ENCODE assay signal across 22 cellular contexts in genomic region chr9:15147471-15147870, GRCh38.
DNase-seq lines count a peak whose midpoint lies in the region; ATAC-seq and TF ChIP-seq lines count a peak whose summit lies in the region.
"Had no signal": no experiment of that assay in that cellular context is flagged by ENCODE, and none has a peak within 500 bp of the region (broad histone marks: within the 10 kb centered on the region; RNA-seq: fewer than 3 reads in every experiment).

No MANE protein-coding gene starts in this region.

- H3K4me2 ChIP-seq in osteoblast (ENCODE audit: insufficient read depth, low read length) = no peak overlapping the region
- H3K4me2 ChIP-seq: A549 had no signal

- 82 to 90% methylated on average over 3 of the region's 3 CpGs for WGBS in testis, 2 donors
- WGBS in psoas muscle, 3 donors = 54 to 61% (median 57%) methylated on average over 3 of the region's 3 CpGs
- WGBS in adrenal gland, 4 donors = 64 to 77% (median 65%) methylated on average over 3 of the region's 3 CpGs

- no peak overlapping the region for H2AFZ ChIP-seq in osteoblast (ENCODE audit: low read length)

- H3K9me3 ChIP-seq in osteoblast (ENCODE audit: low read depth, low read length) (no peaks in the 10 kb centered on the region), testis (no peaks in the 10 kb centered on the region), psoas muscle (no peaks in the 10 kb centered on the region), adrenal gland (replicated peaks in 1 of 3) (no peaks in the 10 kb centered on the region)
- H3K9me3 ChIP-seq: A549, Caco-2, HAP-1, SJSA1 had no signal

- H3K9me3 Mint-ChIP-seq in chondrocyte (ENCODE audit: low read depth) (no peaks in the 10 kb centered on the region), glutamatergic neuron (ENCODE audit: unreplicated experiment) (peaks cover 3% of the 10 kb centered on the region)
- H3K9me3 Mint-ChIP-seq: CD8-positive, alpha-beta T cell had no signal

- H3K27ac Mint-ChIP-seq in chondrocyte (ENCODE audit: unreplicated experiment) = peak overlapping the region; percentile 71
- peak overlapping the region; percentile 18 for H3K27ac Mint-ChIP-seq in glutamatergic neuron (ENCODE audit: unreplicated experiment)
- H3K27ac Mint-ChIP-seq: CD8-positive, alpha-beta T cell had no signal

- ATAC-seq in GM21515 (IDR thresholded peaks at IDR 0.05; ENCODE audit: unreplicated experiment) (no peak), psoas muscle (no peak)
- ATAC-seq: A549; CD8-positive, alpha-beta T cell had no signal

- H3K27me3 ChIP-seq in osteoblast (ENCODE audit: insufficient read depth, low read length) (peaks cover 3% of the 10 kb centered on the region), testis (no peaks in the 10 kb centered on the region), psoas muscle (ENCODE audit: insufficient read depth in 3 of 3, low read length in 2 of 3) (no peaks in the 10 kb centered on the region), adrenal gland (no peaks in the 10 kb centered on the region)
- H3K27me3 ChIP-seq: SJSA1 had no signal

- DNase-seq in HCEC 1CT (peak; percentile 46), chondrocyte (ENCODE audit: low spot score) (no peak), glutamatergic neuron (no peak), osteoblast (ENCODE audit: insufficient read length, low spot score, missing footprints) (peak; percentile 59), testis (no peak), psoas muscle (no peak), adrenal gland (no peak)
- DNase-seq: C1 segment of cervical spinal cord; Caco-2; CD8-positive, alpha-beta T cell; DMS79; GOT3; IMR-90; KG1; MM.1S; NCI-H2029; Right ventricle myocardium superior; RPMI8226 had no signal

- H3K4me3 Mint-ChIP-seq in chondrocyte (ENCODE audit: unreplicated experiment) (no peak overlapping the region), glutamatergic neuron (ENCODE audit: unreplicated experiment) (no peak overlapping the region)
- H3K4me3 Mint-ChIP-seq: CD8-positive, alpha-beta T cell had no signal

- H3K36me3 ChIP-seq in osteoblast (ENCODE audit: insufficient read depth, low read length) = no peaks in the 10 kb centered on the region
- no peaks in the 10 kb centered on the region for H3K36me3 ChIP-seq in testis (ENCODE audit: low read depth, missing control alignments)
- no peaks in the 10 kb centered on the region for H3K36me3 ChIP-seq in psoas muscle (ENCODE audit: insufficient read depth in 1 of 2, low read depth in 1 of 2)
- no peaks in the 10 kb centered on the region for H3K36me3 ChIP-seq in adrenal gland (replicated peaks in 1 of 2)
- H3K36me3 ChIP-seq: HAP-1, SJSA1 had no signal

- H3K36me3 Mint-ChIP-seq in chondrocyte (ENCODE audit: low read depth) (no peaks in the 10 kb centered on the region), glutamatergic neuron (ENCODE audit: unreplicated experiment) (peaks cover 4% of the 10 kb centered on the region)
- H3K36me3 Mint-ChIP-seq: CD8-positive, alpha-beta T cell had no signal

- H3K27me3 Mint-ChIP-seq in chondrocyte (ENCODE audit: low read depth) (no peaks in the 10 kb centered on the region), glutamatergic neuron (ENCODE audit: unreplicated experiment) (no peaks in the 10 kb centered on the region)

- no peak overlapping the region for H3K27ac ChIP-seq in osteoblast (ENCODE audit: low read depth, low read length)
- no peak overlapping the region for H3K27ac ChIP-seq in testis
- no peak overlapping the region for H3K27ac ChIP-seq in psoas muscle
- no peak overlapping the region for H3K27ac ChIP-seq in adrenal gland
- H3K27ac ChIP-seq: A549, SJSA1 had no signal

- no peaks in the 10 kb centered on the region for H3K79me2 ChIP-seq in osteoblast (ENCODE audit: insufficient read depth, low read length)

- H3K4me1 ChIP-seq in osteoblast (ENCODE audit: insufficient read depth, low read length) (peaks cover 23% of the 10 kb centered on the region), testis (no peaks in the 10 kb centered on the region), psoas muscle (peaks cover 8% of the 10 kb centered on the region), adrenal gland (replicated peaks in 1 of 2) (no peaks in the 10 kb centered on the region)
- H3K4me1 ChIP-seq: A549, Caco-2, HAP-1, SJSA1 had no signal

- TF ChIP-seq CTCF in chondrocyte (IDR thresholded peaks at IDR 0.05) = no peak
- TF ChIP-seq CTCF in glutamatergic neuron (IDR thresholded peaks at IDR 0.05; ENCODE audit: partially characterized antibody, unreplicated experiment) = no peak
- TF ChIP-seq CTCF in osteoblast (IDR thresholded peaks at IDR 0.05; ENCODE audit: extremely low read depth, low read depth, low read length) = no peak
- no peak for TF ChIP-seq CTCF in testis (IDR thresholded peaks at IDR 0.05)
- TF ChIP-seq CTCF in psoas muscle (IDR thresholded peaks at IDR 0.05) = no peak
- TF ChIP-seq CTCF in adrenal gland (IDR thresholded peaks at IDR 0.05) = no peak

- no peak for TF ChIP-seq POLR2A in testis (IDR thresholded peaks at IDR 0.05)
- no peak for TF ChIP-seq POLR2A in adrenal gland (IDR thresholded peaks at IDR 0.05)

- no peaks in the 10 kb centered on the region for H4K20me1 ChIP-seq in osteoblast (ENCODE audit: insufficient read depth, low read length)

- H3K4me1 Mint-ChIP-seq in chondrocyte (ENCODE audit: low read depth) (peaks cover 28% of the 10 kb centered on the region), glutamatergic neuron (ENCODE audit: low read depth, unreplicated experiment) (peaks cover 35% of the 10 kb centered on the region)

- H3K4me3 ChIP-seq in osteoblast (ENCODE audit: insufficient read depth, low read length) = no peak overlapping the region
- H3K4me3 ChIP-seq in testis = no peak overlapping the region
- no peak overlapping the region for H3K4me3 ChIP-seq in psoas muscle
- H3K4me3 ChIP-seq in adrenal gland = no peak overlapping the region
- H3K4me3 ChIP-seq: A549, HAP-1, SJSA1 had no signal

- intact Hi-C loops in testis (cut with DNase I; ENCODE audit: low total_unique reads) (no loop called here), psoas muscle (cut with DNase I) (no loop called here), adrenal gland (cut with DNase I) (no loop called here)

Comparison
In these comparisons a context has a peak if more than half of its experiments do, and no peak if none do; other contexts are left out.
1. DNase-seq: peak in HCEC 1CT (single experiment) and osteoblast (single experiment); none in chondrocyte (single experiment), glutamatergic neuron (single experiment), testis (single experiment), psoas muscle (0 of 2) and adrenal gland (0 of 7).